ENCODE assay signal across 9 cellular contexts in genomic region chr10:52216852-52217251, GRCh38.
DNase-seq lines count a peak whose midpoint lies in the region; ATAC-seq and TF ChIP-seq lines count a peak whose summit lies in the region.
"Had no signal": no experiment of that assay in that cellular context is flagged by ENCODE, and none has a peak within 500 bp of the region (broad histone marks: within the 10 kb centered on the region; RNA-seq: fewer than 3 reads in every experiment).

No MANE protein-coding gene starts in this region.

- H3K4me1 Mint-ChIP-seq in effector memory CD8-positive, alpha-beta T cell (ENCODE audit: low read depth in 2 of 2) = no peaks in the 10 kb centered on the region

- H3K27me3 ChIP-seq in brain microvascular endothelial cell (replicated peaks) (no peaks in the 10 kb centered on the region), prostate gland (replicated peaks; ENCODE audit: insufficient read depth) (no peaks in the 10 kb centered on the region)

- no peaks in the 10 kb centered on the region for H3K4me1 ChIP-seq in prostate gland (replicated peaks)

- TF ChIP-seq POLR2A in prostate gland (IDR thresholded peaks at IDR 0.05) = no peak

- 14% methylated on average over 2 of the region's 2 CpGs for WGBS in prostate gland

- no peaks in the 10 kb centered on the region for H3K9me3 ChIP-seq in prostate gland

- TF ChIP-seq CTCF in brain microvascular endothelial cell (IDR thresholded peaks at IDR 0.05; ENCODE audit: low read depth, low read length, missing control alignments) = no peak
- TF ChIP-seq CTCF in prostate gland (IDR thresholded peaks at IDR 0.05) = no peak

- DNase-seq in COLO668 (lab: John Stamatoyannopoulos, UW; ENCODE audit: unreplicated experiment) (peak; percentile 4), brain microvascular endothelial cell (peak; percentile 91), prostate gland (ENCODE audit: low spot score) (peak; percentile 5), NCI-H2227 (lab: John Stamatoyannopoulos, UW; ENCODE audit: unreplicated experiment) (no peak), HuH-7.5 (ENCODE audit: low spot score) (no peak)
- no peak for DNase-seq in effector memory CD8-positive, alpha-beta T cell

- H3K4me3 ChIP-seq in brain microvascular endothelial cell (ENCODE audit: low read depth, low read length) (no peak overlapping the region), prostate gland (no peak overlapping the region)

- in situ Hi-C loops in brain microvascular endothelial cell (cut with HindIII; ENCODE audit: low pct_ligation_motif_present, low sequenced_read_pairs) = no loop called here

- H3K27me3 Mint-ChIP-seq in effector memory CD8-positive, alpha-beta T cell = no peaks in the 10 kb centered on the region

- H3K4me3 Mint-ChIP-seq in effector memory CD8-positive, alpha-beta T cell = no peak overlapping the region

- H3K27ac ChIP-seq in brain microvascular endothelial cell (peak overlapping the region; percentile 85), prostate gland (no peak overlapping the region)
- H3K27ac ChIP-seq: HL-60 had no signal

- intact Hi-C loops in prostate gland (cut with DNase I) = loop anchor here (5.0 kb wide), 2 partner anchors 1160 to 1205 kb away; no protein-coding TSS in a partner anchor

- peak; percentile 76 for ATAC-seq in GM21360 (IDR thresholded peaks at IDR 0.05; ENCODE audit: unreplicated experiment)
- ATAC-seq in HG03469 (IDR thresholded peaks at IDR 0.05; ENCODE audit: unreplicated experiment) = peak; percentile 80
- no peak for ATAC-seq in effector memory CD8-positive, alpha-beta T cell (replicated peaks)

- H3K9me3 Mint-ChIP-seq in effector memory CD8-positive, alpha-beta T cell = no peaks in the 10 kb centered on the region

- H3K36me3 ChIP-seq in brain microvascular endothelial cell (replicated peaks) = no peaks in the 10 kb centered on the region
- no peaks in the 10 kb centered on the region for H3K36me3 ChIP-seq in prostate gland

- H3K27ac Mint-ChIP-seq in effector memory CD8-positive, alpha-beta T cell = no peak overlapping the region

- H3K36me3 Mint-ChIP-seq in effector memory CD8-positive, alpha-beta T cell (ENCODE audit: insufficient read depth) = no peaks in the 10 kb centered on the region

Comparison
In these comparisons a context has a peak if more than half of its experiments do, and no peak if none do; other contexts are left out.
1. DNase-seq: peak in COLO668 (single experiment), brain microvascular endothelial cell (single experiment) and prostate gland (single experiment); none in NCI-H2227 (single experiment), effector memory CD8-positive, alpha-beta T cell (0 of 3) and HuH-7.5 (single experiment).